Comparison of ENCODE assay signal across 8 cellular contexts in the genomic region with DNA sequence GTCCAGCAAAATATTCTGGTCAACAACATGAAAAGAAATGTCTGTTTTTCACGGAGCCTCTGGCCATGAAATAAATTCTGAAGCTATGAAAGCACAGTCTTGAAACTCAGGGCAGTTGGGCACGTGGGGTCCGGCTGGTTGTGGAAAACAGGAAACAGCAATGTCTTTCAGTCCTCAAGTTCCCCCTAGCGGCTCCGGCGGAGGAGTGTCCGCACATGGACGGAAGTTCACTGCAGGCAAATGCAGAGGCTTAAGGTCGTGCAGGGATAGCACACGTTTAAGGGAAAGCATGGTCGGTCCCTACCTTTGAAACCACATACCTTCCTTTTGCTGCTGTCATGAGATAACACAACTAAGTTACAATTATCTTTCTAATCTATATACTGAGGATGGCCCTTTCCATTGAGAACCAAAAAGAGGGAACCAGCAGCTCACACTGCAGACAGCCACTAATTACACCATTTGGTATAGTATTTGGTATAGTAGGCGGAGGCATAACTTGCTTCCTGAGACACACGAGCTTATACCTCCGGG. TPM values are rescaled to one million over a fixed set of nuclear protein-coding genes. Genes with fewer than 3 reads are reported as not detected.
A peak's percentile ranks its signal among the peaks of the same experiment; 100 is the strongest.
DNase-seq lines count a peak whose midpoint lies in the region; ATAC-seq and TF ChIP-seq lines count a peak whose summit lies in the region.

No MANE protein-coding gene starts in this region.

- 6% methylated on average over 14 of the region's 14 CpGs for WGBS in esophagus muscularis mucosa

- peak; percentile 87 to 94 (median 92) for TF ChIP-seq CTCF in esophagus muscularis mucosa (IDR thresholded peaks at IDR 0.05)

- H3K9me3 ChIP-seq in esophagus muscularis mucosa, result no peaks in the 10 kb centered on the region

- peak overlapping the region; percentile 39 to 62 (median 56) for H3K27ac ChIP-seq in esophagus muscularis mucosa (replicated peaks in 1 of 4)

- peak; percentile 90 for ATAC-seq in GM21717 (IDR thresholded peaks at IDR 0.05; ENCODE audit: unreplicated experiment)
- ATAC-seq in natural killer cell treated with Interleukin-12 subunit alpha and Interleukin-12 subunit beta and Interleukin-15 and Interleukin-18, amount 100 ng/mL, for 72 hours, result peak; percentile 93 to 94

- H3K27me3 Mint-ChIP-seq in natural killer cell treated with Interleukin-12 subunit alpha and Interleukin-12 subunit beta and Interleukin-15 and Interleukin-18, amount 100 ng/mL, for 72 hours, result peaks cover 0 to 4% of the 10 kb centered on the region in 2 donors

- peak; percentile 71 for DNase-seq in DMS153 (lab: John Stamatoyannopoulos, UW)
- DNase-seq in KBM-7, result peak; percentile 91
- peak; percentile 62 for DNase-seq in activated T-cell treated with anti-CD3 and anti-CD28 coated beads for 4 hours
- DNase-seq in esophagus muscularis mucosa (ENCODE audit: extremely low spot score), result peak; percentile 97
- DNase-seq in natural killer cell treated with Interleukin-12 subunit alpha and Interleukin-12 subunit beta and Interleukin-15 and Interleukin-18, amount 100 ng/mL, for 72 hours (ENCODE audit: low spot score), result peak; percentile 81
- DNase-seq in stimulated activated naive CD4-positive, alpha-beta T cell (lab: John Stamatoyannopoulos, UW), result peak; percentile 49 to 71 (median 60)

- TF ChIP-seq EP300 in esophagus muscularis mucosa (IDR thresholded peaks at IDR 0.05), result no peak

- H3K9me3 Mint-ChIP-seq in natural killer cell treated with Interleukin-12 subunit alpha and Interleukin-12 subunit beta and Interleukin-15 and Interleukin-18, amount 100 ng/mL, for 72 hours, result no peaks in the 10 kb centered on the region

- peaks cover 0 to 21% (median 12%) of the 10 kb centered on the region in 4 donors for H3K36me3 ChIP-seq in esophagus muscularis mucosa

- peak overlapping the region; percentile 44 for H3K4me3 Mint-ChIP-seq in natural killer cell treated with Interleukin-12 subunit alpha and Interleukin-12 subunit beta and Interleukin-15 and Interleukin-18, amount 100 ng/mL, for 72 hours

- H3K4me1 ChIP-seq in esophagus muscularis mucosa, result peaks cover 8 to 24% (median 22%) of the 10 kb centered on the region in 4 donors

- no peak for TF ChIP-seq POLR2A in esophagus muscularis mucosa (IDR thresholded peaks at IDR 0.05; ENCODE audit: low read depth)

- H3K27me3 ChIP-seq in esophagus muscularis mucosa, result no peaks in the 10 kb centered on the region

- H3K4me1 Mint-ChIP-seq in natural killer cell treated with Interleukin-12 subunit alpha and Interleukin-12 subunit beta and Interleukin-15 and Interleukin-18, amount 100 ng/mL, for 72 hours (ENCODE audit: low read depth in 2 of 2), result peaks cover 12% of the 10 kb centered on the region in 2 donors

- intact Hi-C loops in esophagus muscularis mucosa (cut with DNase I), result loop anchor here (2.0 to 10.0 kb wide), 3 partner anchors 140 to 610 kb away; no protein-coding TSS in a partner anchor

- H3K4me3 ChIP-seq in esophagus muscularis mucosa, result no peak overlapping the region

- H3K36me3 Mint-ChIP-seq in natural killer cell treated with Interleukin-12 subunit alpha and Interleukin-12 subunit beta and Interleukin-15 and Interleukin-18, amount 100 ng/mL, for 72 hours, result no peaks in the 10 kb centered on the region

- in situ Hi-C loops in KBM-7 (cut with MboI; ENCODE audit: low pct_unique_long_range_greater_than_20kb, low sequenced_read_pairs), result loop anchor here (25.0 kb wide), 1 partner anchor 208 kb away; no protein-coding TSS in a partner anchor

- H3K27ac Mint-ChIP-seq in natural killer cell treated with Interleukin-12 subunit alpha and Interleukin-12 subunit beta and Interleukin-15 and Interleukin-18, amount 100 ng/mL, for 72 hours, result peak overlapping the region; percentile 69 to 80

TF ChIP-seq in PFSK-1, 5 proteins besides CTCF, POLR2A, EP300 and RAD21:
- TF ChIP-seq SIN3A (IDR thresholded peaks at IDR 0.05; ENCODE audit: borderline replicate concordance, insufficient read depth, low read length), result 0 out of 2 replicates have a peak, but pooled peaks have one; percentile 48
- no peak for TF ChIP-seq TAF1 (IDR thresholded peaks at IDR 0.05; ENCODE audit: borderline replicate concordance, insufficient read depth, low read length)
- no peak for TF ChIP-seq POLR2AphosphoS5 (IDR thresholded peaks at IDR 0.05; ENCODE audit: low read depth, low read length)
- TF ChIP-seq FOXP2 (optimal IDR thresholded peaks at IDR 0.05; ENCODE audit: borderline replicate concordance, extremely low read depth, extremely low read length, insufficient read depth), result peak; percentile 33
- TF ChIP-seq, protein P1, sequence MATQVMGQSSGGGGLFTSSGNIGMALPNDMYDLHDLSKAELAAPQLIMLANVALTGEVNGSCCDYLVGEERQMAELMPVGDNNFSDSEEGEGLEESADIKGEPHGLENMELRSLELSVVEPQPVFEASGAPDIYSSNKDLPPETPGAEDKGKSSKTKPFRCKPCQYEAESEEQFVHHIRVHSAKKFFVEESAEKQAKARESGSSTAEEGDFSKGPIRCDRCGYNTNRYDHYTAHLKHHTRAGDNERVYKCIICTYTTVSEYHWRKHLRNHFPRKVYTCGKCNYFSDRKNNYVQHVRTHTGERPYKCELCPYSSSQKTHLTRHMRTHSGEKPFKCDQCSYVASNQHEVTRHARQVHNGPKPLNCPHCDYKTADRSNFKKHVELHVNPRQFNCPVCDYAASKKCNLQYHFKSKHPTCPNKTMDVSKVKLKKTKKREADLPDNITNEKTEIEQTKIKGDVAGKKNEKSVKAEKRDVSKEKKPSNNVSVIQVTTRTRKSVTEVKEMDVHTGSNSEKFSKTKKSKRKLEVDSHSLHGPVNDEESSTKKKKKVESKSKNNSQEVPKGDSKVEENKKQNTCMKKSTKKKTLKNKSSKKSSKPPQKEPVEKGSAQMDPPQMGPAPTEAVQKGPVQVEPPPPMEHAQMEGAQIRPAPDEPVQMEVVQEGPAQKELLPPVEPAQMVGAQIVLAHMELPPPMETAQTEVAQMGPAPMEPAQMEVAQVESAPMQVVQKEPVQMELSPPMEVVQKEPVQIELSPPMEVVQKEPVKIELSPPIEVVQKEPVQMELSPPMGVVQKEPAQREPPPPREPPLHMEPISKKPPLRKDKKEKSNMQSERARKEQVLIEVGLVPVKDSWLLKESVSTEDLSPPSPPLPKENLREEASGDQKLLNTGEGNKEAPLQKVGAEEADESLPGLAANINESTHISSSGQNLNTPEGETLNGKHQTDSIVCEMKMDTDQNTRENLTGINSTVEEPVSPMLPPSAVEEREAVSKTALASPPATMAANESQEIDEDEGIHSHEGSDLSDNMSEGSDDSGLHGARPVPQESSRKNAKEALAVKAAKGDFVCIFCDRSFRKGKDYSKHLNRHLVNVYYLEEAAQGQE (IDR thresholded peaks at IDR 0.05; ENCODE audit: insufficient read depth in 1 of 2, low read depth in 2 of 2, low read length in 2 of 2), result no peak

RNA-seq across cellular contexts. Expression of a gene that starts 52.5 kb away (rescaled TPM):
- 0.24 TPM for polyA plus RNA-seq in PFSK-1 (2012; ENCODE audit: insufficient read length, low read depth)
- 10 to 100 TPM in 3 of 4 donors, 1 to 10 TPM in 1; 8.8 to 15.6 (median 13.0) TPM for total RNA-seq in esophagus muscularis mucosa
- total RNA-seq in natural killer cell treated with Interleukin-12 subunit alpha and Interleukin-12 subunit beta and Interleukin-15 and Interleukin-18, amount 100 ng/mL, for 72 hours, result 10 to 100 TPM; 83.3 to 97.1 TPM

Comparison
In these comparisons a context has a peak if more than half of its experiments do, and no peak if none do; other contexts are left out.
1. RNA of a gene that starts 52.5 kb away (total RNA-seq): 83.3 to 97.1 TPM in natural killer cell treated with Interleukin-12 subunit alpha and Interleukin-12 subunit beta and Interleukin-15 and Interleukin-18, amount 100 ng/mL, for 72 hours; 8.8 to 15.6 TPM in esophagus muscularis mucosa; every median in the first group is over 4 times any median in the second.
2. Peak in every context shown above with its lines, with median percentiles within 50 percentile points of each other: DNase-seq.